ENCODE assay signal across 3 cellular contexts in genomic region chr7:2251841-2252771, GRCh38.
TF ChIP-seq lines count a peak whose summit lies in the region.

No MANE protein-coding gene starts in this region.

TF ChIP-seq in SK-N-SH, 30 proteins besides CTCF, POLR2A, EP300 and RAD21:
- TF ChIP-seq SMC3 (IDR thresholded peaks at IDR 0.05; ENCODE audit: low read depth, low read length) (no peak), RXRA (IDR thresholded peaks at IDR 0.05; ENCODE audit: borderline replicate concordance, low read depth) (no peak), MEF2A (IDR thresholded peaks at IDR 0.05; ENCODE audit: borderline replicate concordance, low read depth) (no peak), NFIC (IDR thresholded peaks at IDR 0.05; ENCODE audit: borderline replicate concordance) (no peak), SIN3A (IDR thresholded peaks at IDR 0.05; ENCODE audit: borderline replicate concordance, low read depth, low read length) (no peak), JUND (IDR thresholded peaks at IDR 0.05) (no peak), POLR2AphosphoS5 (IDR thresholded peaks at IDR 0.05; ENCODE audit: low read depth, low read length) (no peak), YY1 (IDR thresholded peaks at IDR 0.05; ENCODE audit: low read depth) (no peak), ELF1 (IDR thresholded peaks at IDR 0.05) (no peak), MAX (IDR thresholded peaks at IDR 0.05; ENCODE audit: low read depth) (no peak), TEAD4 (IDR thresholded peaks at IDR 0.05; ENCODE audit: borderline replicate concordance, insufficient read depth) (no peak), RCOR1 (IDR thresholded peaks at IDR 0.05; ENCODE audit: low read length) (no peak), FOXM1 (IDR thresholded peaks at IDR 0.05; ENCODE audit: low read depth) (no peak), TAF1 (IDR thresholded peaks at IDR 0.05; ENCODE audit: borderline replicate concordance, low read depth, low read length) (no peak), CHD2 (IDR thresholded peaks at IDR 0.05; ENCODE audit: low read length, partially characterized antibody) (no peak), FOSL2 (IDR thresholded peaks at IDR 0.05; ENCODE audit: borderline replicate concordance, low read depth) (no peak), MXI1 (IDR thresholded peaks at IDR 0.05; ENCODE audit: low read depth, low read length) (no peak), USF2 (IDR thresholded peaks at IDR 0.05; ENCODE audit: borderline replicate concordance, low read depth, low read length) (no peak), ZBTB33 (IDR thresholded peaks at IDR 0.05; ENCODE audit: borderline replicate concordance, low read depth) (no peak)

TF ChIP-seq in SK-N-SH treated with all-trans-retinoic acid at 6 μM for 48 hours, 23 proteins besides CTCF, POLR2A, EP300 and RAD21:
- TF ChIP-seq ZFP30 (CRISPR knock-in tag; IDR thresholded peaks at IDR 0.05) (no peak), RARB (CRISPR knock-in tag; IDR thresholded peaks at IDR 0.05) (no peak), TSHZ2 (CRISPR knock-in tag; IDR thresholded peaks at IDR 0.05) (no peak), TOX (CRISPR knock-in tag; IDR thresholded peaks at IDR 0.05; ENCODE audit: borderline replicate concordance) (no peak), ZFP3 (CRISPR knock-in tag; IDR thresholded peaks at IDR 0.05) (no peak), CSDC2 (CRISPR knock-in tag; IDR thresholded peaks at IDR 0.05) (no peak), ISL1 (CRISPR knock-in tag; IDR thresholded peaks at IDR 0.05) (no peak)
TF ChIP-seq in SK-N-SH treated with all-trans-retinoic acid at 6 μM for 48 hours: peak in this region for 0.

TF ChIP-seq in endothelial cell of umbilical vein, 7 proteins besides CTCF, POLR2A, EP300 and RAD21:
- TF ChIP-seq JUN (IDR thresholded peaks at IDR 0.05; ENCODE audit: borderline replicate concordance, insufficient read depth, insufficient read length, low read depth): no peak
- TF ChIP-seq MYC (IDR thresholded peaks at IDR 0.05; ENCODE audit: low read depth, low read length): no peak
- TF ChIP-seq FOS (IDR thresholded peaks at IDR 0.05; ENCODE audit: borderline replicate concordance, insufficient read depth, low read length): no peak
- TF ChIP-seq GATA2 (IDR thresholded peaks at IDR 0.05; ENCODE audit: insufficient read depth, insufficient read length, low read depth, low read length): no peak
- TF ChIP-seq POLR2AphosphoS5 (IDR thresholded peaks at IDR 0.05; ENCODE audit: insufficient read depth, low read depth, low read length): no peak
- TF ChIP-seq EZH2 (IDR thresholded peaks at IDR 0.05; ENCODE audit: borderline replicate concordance, low read depth, low read length, severe bottlenecking): no peak
- no peak for TF ChIP-seq MAX (IDR thresholded peaks at IDR 0.05; ENCODE audit: insufficient read depth, insufficient read length)
